Comparison of ENCODE assay signal across 20 cellular contexts in genomic region chr14:51024377-51024776, GRCh38.
DNase-seq lines count a peak whose midpoint lies in the region; ATAC-seq and TF ChIP-seq lines count a peak whose summit lies in the region.
"Had no signal": no experiment of that assay in that cellular context is flagged by ENCODE, and none has a peak within 500 bp of the region (broad histone marks: within the 10 kb centered on the region; RNA-seq: fewer than 3 reads in every experiment).

No MANE protein-coding gene starts in this region.

- H3K4me3 ChIP-seq in dorsolateral prefrontal cortex: peak overlapping the region in 5 of 59 donors; percentile 5 to 35 (median 11)
- H3K4me3 ChIP-seq in muscle layer of colon (ENCODE audit: low read depth in 1 of 2, low read length in 2 of 2): no peak overlapping the region
- no peak overlapping the region for H3K4me3 ChIP-seq in MG63
- H3K4me3 ChIP-seq in aorta (ENCODE audit: low read length in 2 of 2): no peak overlapping the region
- H3K4me3 ChIP-seq in effector memory CD4-positive, alpha-beta T cell (ENCODE audit: insufficient read depth, low read depth, low read length, poor library complexity, severe bottlenecking): no peak overlapping the region
- H3K4me3 ChIP-seq: lower lobe of right lung, ovary, right lobe of liver had no signal

- DNase-seq in NCI-H2227 treated with DMSO at 0.1 percent for 48 hours (lab: John Stamatoyannopoulos, UW) (peak; percentile 90), dorsolateral prefrontal cortex (no peak), type B pancreatic cell (ENCODE audit: extremely low spot score, unreplicated experiment) (no peak), MG63 (no peak), aorta (no peak), NCI-H1694 (lab: John Stamatoyannopoulos, UW) (no peak)
- no peak for DNase-seq in effector memory CD4-positive, alpha-beta T cell
- DNase-seq: activated B cell treated with CpG ODN at 0.5 μM for 24 hours; activated CD4-positive, alpha-beta T cell treated with anti-CD3 and anti-CD28 coated beads, Interleukin-2, amount 50 U/mL, for 48 hours; activated gamma-delta T cell treated with Interleukin-2 at 50 U/mL for 16 hours; HCEC 1CT; lower lobe of right lung; MV-4-11; NCI-H2171; NCI-H526 treated with DMSO at 0.1 percent for 48 hours; ovary; right lobe of liver; stimulated activated CD4-positive, alpha-beta T cell treated with anti-CD3 and anti-CD28 coated beads, Interleukin-15, amount 100 ng/mL, for 24 hours had no signal

- H3K9ac ChIP-seq in muscle layer of colon (ENCODE audit: low read length): no peak overlapping the region

- no peaks in the 10 kb centered on the region for H3K36me3 ChIP-seq in muscle layer of colon (ENCODE audit: insufficient read depth, low read length)
- no peaks in the 10 kb centered on the region for H3K36me3 ChIP-seq in MG63
- no peaks in the 10 kb centered on the region for H3K36me3 ChIP-seq in aorta (ENCODE audit: control insufficient read depth in 1 of 2, insufficient read depth in 2 of 2, low read length in 1 of 2)
- H3K36me3 ChIP-seq in effector memory CD4-positive, alpha-beta T cell (ENCODE audit: control insufficient read depth, insufficient read depth, low read length): no peaks in the 10 kb centered on the region
- H3K36me3 ChIP-seq: lower lobe of right lung, ovary, right lobe of liver had no signal

- TF ChIP-seq CTCF in dorsolateral prefrontal cortex (IDR thresholded peaks at IDR 0.05 in 54 of 56, conservative IDR thresholded peaks at IDR 0.05 in 2 of 56; ENCODE audit: low read depth in 1 of 56, partially characterized antibody in 56 of 56) (no peak), type B pancreatic cell (conservative IDR thresholded peaks at IDR 0.05) (no peak)

- H3K4me1 Mint-ChIP-seq in type B pancreatic cell (ENCODE audit: unreplicated experiment): peaks cover 11% of the 10 kb centered on the region
- H3K4me1 Mint-ChIP-seq: activated B cell treated with CpG ODN at 0.5 μM for 24 hours had no signal

- H3K27ac ChIP-seq in dorsolateral prefrontal cortex (peak overlapping the region in 58 of 59 donors; percentile 40 to 94 (median 90)), muscle layer of colon (ENCODE audit: low read depth, low read length) (peak overlapping the region; percentile 40), aorta (ENCODE audit: low read depth in 1 of 2, low read length in 2 of 2) (no peak overlapping the region)
- no peak overlapping the region for H3K27ac ChIP-seq in effector memory CD4-positive, alpha-beta T cell (ENCODE audit: insufficient read depth, low read length, poor library complexity, severe bottlenecking)
- H3K27ac ChIP-seq: C4-2B, lower lobe of right lung, ovary, right lobe of liver had no signal

- H3K27me3 ChIP-seq in dorsolateral prefrontal cortex: no peaks in the 10 kb centered on the region
- no peaks in the 10 kb centered on the region for H3K27me3 ChIP-seq in muscle layer of colon (ENCODE audit: control insufficient read depth in 1 of 2, insufficient read depth in 2 of 2, low read length in 2 of 2)
- no peaks in the 10 kb centered on the region for H3K27me3 ChIP-seq in MG63
- peaks cover 0 to 2% of the 10 kb centered on the region in 2 donors for H3K27me3 ChIP-seq in aorta (ENCODE audit: control insufficient read depth in 1 of 2, insufficient read depth in 2 of 2, low read length in 1 of 2)
- H3K27me3 ChIP-seq in effector memory CD4-positive, alpha-beta T cell (replicated peaks; ENCODE audit: control insufficient read depth, insufficient read depth, low read length, poor library complexity, severe bottlenecking): no peaks in the 10 kb centered on the region
- H3K27me3 ChIP-seq: ovary, right lobe of liver had no signal

- peaks cover 3% of the 10 kb centered on the region for H3K27me3 Mint-ChIP-seq in type B pancreatic cell
- H3K27me3 Mint-ChIP-seq: activated B cell treated with CpG ODN at 0.5 μM for 24 hours had no signal

- intact Hi-C loops in dorsolateral prefrontal cortex (cut with DNase I) (loop anchor here (5.0 kb wide), 1 partner anchor 68 kb away; no protein-coding TSS in a partner anchor), aorta (cut with DNase I) (no loop called here)

- H3K9me3 Mint-ChIP-seq in type B pancreatic cell: no peaks in the 10 kb centered on the region
- H3K9me3 Mint-ChIP-seq: activated B cell treated with CpG ODN at 0.5 μM for 24 hours had no signal

- no peak overlapping the region for H3K27ac Mint-ChIP-seq in type B pancreatic cell
- H3K27ac Mint-ChIP-seq: activated B cell treated with CpG ODN at 0.5 μM for 24 hours had no signal

- H3K9me3 ChIP-seq in muscle layer of colon (ENCODE audit: low read length) (no peaks in the 10 kb centered on the region), MG63 (no peaks in the 10 kb centered on the region), aorta (ENCODE audit: control insufficient read depth, low read length) (peaks cover 2% of the 10 kb centered on the region)
- H3K9me3 ChIP-seq in effector memory CD4-positive, alpha-beta T cell (ENCODE audit: control insufficient read depth, low read length): no peaks in the 10 kb centered on the region
- H3K9me3 ChIP-seq: lower lobe of right lung, ovary, right lobe of liver had no signal

- no peak for ATAC-seq in aorta (ENCODE audit: low FRiP score)
- ATAC-seq: lower lobe of right lung, right lobe of liver had no signal

- H3K4me1 ChIP-seq in muscle layer of colon (ENCODE audit: insufficient read depth, low read length): peaks cover 45% of the 10 kb centered on the region
- no peaks in the 10 kb centered on the region for H3K4me1 ChIP-seq in aorta (ENCODE audit: control insufficient read depth in 1 of 2, insufficient read depth in 2 of 2, low read length in 2 of 2)
- no peaks in the 10 kb centered on the region for H3K4me1 ChIP-seq in effector memory CD4-positive, alpha-beta T cell (ENCODE audit: control insufficient read depth, insufficient read depth, low read length, poor library complexity, severe bottlenecking)

- no peaks in the 10 kb centered on the region for H3K36me3 Mint-ChIP-seq in type B pancreatic cell

- H3K4me3 Mint-ChIP-seq in type B pancreatic cell: peak overlapping the region; percentile 20
- H3K4me3 Mint-ChIP-seq: activated B cell treated with CpG ODN at 0.5 μM for 24 hours had no signal

Comparison
In these comparisons a context has a peak if more than half of its experiments do, and no peak if none do; other contexts are left out.
1. H3K27ac ChIP-seq: peak in dorsolateral prefrontal cortex (58 of 59) and muscle layer of colon (single experiment); none in aorta (0 of 2) and effector memory CD4-positive, alpha-beta T cell (single experiment).
2. intact Hi-C loops: an anchor here in dorsolateral prefrontal cortex (5.0 kb wide); none called in aorta.